Comparison of ENCODE assay signal across 31 cellular contexts in genomic region chr5:76693141-76693540, GRCh38.
"Had no signal": no experiment of that assay in that cellular context is flagged by ENCODE, and none has a peak within 500 bp of the region (broad histone marks: within the 10 kb centered on the region; RNA-seq: fewer than 3 reads in every experiment).

No MANE protein-coding gene starts in this region.

- H3K27ac Mint-ChIP-seq: activated naive CD4-positive, alpha-beta T cell treated with anti-CD3 and anti-CD28 coated beads, Interleukin-2, amount 50 U/mL, for 24 hours; activated naive CD8-positive, alpha-beta T cell treated with anti-CD3 and anti-CD28 coated beads, Interleukin-2, amount 50 U/mL, for 24 hours; activated T-helper 17 cell treated with anti-CD3 and anti-CD28 coated beads, Interleukin-2, amount 50 U/mL, for 72 hours; naive thymus-derived CD4-positive, alpha-beta T cell; progenitor cell of endocrine pancreas; stimulated activated memory B cell treated with anti-CD40 and anti-IgM and Interleukin-4, amounts not matched to agents 10 μg/mL and 1 μg/mL and 100 μg/mL, for 72 hours; type B pancreatic cell had no signal

- H3K9me3 Mint-ChIP-seq: activated naive CD4-positive, alpha-beta T cell treated with anti-CD3 and anti-CD28 coated beads, Interleukin-2, amount 50 U/mL, for 24 hours; activated naive CD8-positive, alpha-beta T cell treated with anti-CD3 and anti-CD28 coated beads, Interleukin-2, amount 50 U/mL, for 24 hours; activated T-cell treated with anti-CD3 and anti-CD28 coated beads, Interleukin-2, amount 50 U/mL, for 4 hours; activated T-helper 17 cell treated with anti-CD3 and anti-CD28 coated beads, Interleukin-2, amount 50 U/mL, for 72 hours; stimulated activated memory B cell treated with anti-CD40 and anti-IgM and Interleukin-4, amounts not matched to agents 10 μg/mL and 1 μg/mL and 100 μg/mL, for 72 hours; stimulated activated naive CD8-positive, alpha-beta T cell treated with anti-CD3 and anti-CD28 coated beads, Interleukin-15, amount 100 ng/mL, for 72 hours; type B pancreatic cell had no signal

- H3K36me3 Mint-ChIP-seq: stimulated activated memory B cell treated with anti-CD40 and anti-IgM and Interleukin-4, amounts not matched to agents 10 μg/mL and 1 μg/mL and 100 μg/mL, for 72 hours; type B pancreatic cell had no signal

- H3K4me3 ChIP-seq: breast epithelium, gastrocnemius medialis, ovary, right lobe of liver, uterus had no signal

- H3K27me3 ChIP-seq: breast epithelium, gastrocnemius medialis, neutrophil, ovary, right lobe of liver, uterus had no signal

- H3K4me1 Mint-ChIP-seq: activated naive CD4-positive, alpha-beta T cell treated with anti-CD3 and anti-CD28 coated beads, Interleukin-2, amount 50 U/mL, for 24 hours; stimulated activated memory B cell treated with anti-CD40 and anti-IgM and Interleukin-4, amounts not matched to agents 10 μg/mL and 1 μg/mL and 100 μg/mL, for 72 hours had no signal

- H3K4me1 ChIP-seq: right lobe of liver, uterus had no signal

- H3K4me3 Mint-ChIP-seq: activated naive CD4-positive, alpha-beta T cell treated with anti-CD3 and anti-CD28 coated beads, Interleukin-2, amount 50 U/mL, for 24 hours; activated naive CD8-positive, alpha-beta T cell treated with anti-CD3 and anti-CD28 coated beads, Interleukin-2, amount 50 U/mL, for 24 hours; activated T-cell treated with anti-CD3 and anti-CD28 coated beads, Interleukin-2, amount 50 U/mL, for 4 hours; naive thymus-derived CD4-positive, alpha-beta T cell; stimulated activated memory B cell treated with anti-CD40 and anti-IgM and Interleukin-4, amounts not matched to agents 10 μg/mL and 1 μg/mL and 100 μg/mL, for 72 hours; stimulated activated naive CD8-positive, alpha-beta T cell treated with anti-CD3 and anti-CD28 coated beads, Interleukin-15, amount 100 ng/mL, for 72 hours; type B pancreatic cell had no signal

- H3K27ac ChIP-seq: breast epithelium, gastrocnemius medialis, neutrophil, ovary, uterus had no signal

- DNase-seq: activated CD4-positive, alpha-beta T cell treated with anti-CD3 and anti-CD28 coated beads for 48 hours; activated CD4-positive, alpha-beta T cell treated with anti-CD3 and anti-CD28 coated beads, Interleukin-2, amount 50 U/mL, for 48 hours; activated CD8-positive, alpha-beta memory T cell treated with anti-CD3 and anti-CD28 coated beads, Interleukin-2, amount 50 U/mL, for 4 hours; activated naive CD8-positive, alpha-beta T cell treated with anti-CD3 and anti-CD28 coated beads, Interleukin-2, amount 50 U/mL, for 24 hours; activated T-cell treated with anti-CD3 and anti-CD28 coated beads, Interleukin-2, amount 50 U/mL, for 4 hours; amygdala; central memory CD4-positive, alpha-beta T cell; dermis blood vessel endothelial cell; effector CD4-positive, alpha-beta T cell; gastrocnemius medialis; hippocampal formation; kidney; left colon; mammary epithelial cell; midbrain; naive thymus-derived CD4-positive, alpha-beta T cell; ovary; right lobe of liver; stimulated activated CD4-positive, alpha-beta T cell treated with anti-CD3 and anti-CD28 coated beads, Interleukin-4, amount 100 ng/mL, for 24 hours; stimulated activated naive CD8-positive, alpha-beta T cell treated with anti-CD3 and anti-CD28 coated beads, Interleukin-15, amount 100 ng/mL, for 72 hours; substantia nigra; uterus had no signal

- FAIRE-seq: colon, kidney had no signal

- ATAC-seq: activated CD4-positive, CD25-positive, alpha-beta regulatory T cell treated with anti-CD3 and anti-CD28 coated beads, Interleukin-2, amount 50 U/mL, for 24 hours; activated naive CD8-positive, alpha-beta T cell treated with anti-CD3 and anti-CD28 coated beads, Interleukin-2, amount 50 U/mL, for 24 hours; activated T-cell treated with anti-CD3 and anti-CD28 coated beads, Interleukin-2, amount 50 U/mL, for 4 hours; activated T-helper 17 cell treated with anti-CD3 and anti-CD28 coated beads, Interleukin-2, amount 50 U/mL, for 72 hours; gastrocnemius medialis; left colon; naive thymus-derived CD4-positive, alpha-beta T cell; right lobe of liver; stimulated activated memory B cell treated with anti-CD40 and anti-IgM and Interleukin-4, amounts not matched to agents 10 μg/mL and 1 μg/mL and 100 μg/mL, for 72 hours; stimulated activated naive CD8-positive, alpha-beta T cell treated with anti-CD3 and anti-CD28 coated beads, Interleukin-15, amount 100 ng/mL, for 72 hours had no signal

- H3K9me3 ChIP-seq: breast epithelium, gastrocnemius medialis, neutrophil, ovary, right lobe of liver, uterus had no signal

- H3K27me3 Mint-ChIP-seq: activated naive CD4-positive, alpha-beta T cell treated with anti-CD3 and anti-CD28 coated beads, Interleukin-2, amount 50 U/mL, for 24 hours; activated naive CD8-positive, alpha-beta T cell treated with anti-CD3 and anti-CD28 coated beads, Interleukin-2, amount 50 U/mL, for 24 hours; activated T-helper 17 cell treated with anti-CD3 and anti-CD28 coated beads, Interleukin-2, amount 50 U/mL, for 72 hours; naive thymus-derived CD4-positive, alpha-beta T cell; progenitor cell of endocrine pancreas; stimulated activated memory B cell treated with anti-CD40 and anti-IgM and Interleukin-4, amounts not matched to agents 10 μg/mL and 1 μg/mL and 100 μg/mL, for 72 hours; stimulated activated naive CD8-positive, alpha-beta T cell treated with anti-CD3 and anti-CD28 coated beads, Interleukin-15, amount 100 ng/mL, for 72 hours; type B pancreatic cell had no signal

- H3K36me3 ChIP-seq: breast epithelium, gastrocnemius medialis, ovary, uterus had no signal
